In the genomic region with DNA sequence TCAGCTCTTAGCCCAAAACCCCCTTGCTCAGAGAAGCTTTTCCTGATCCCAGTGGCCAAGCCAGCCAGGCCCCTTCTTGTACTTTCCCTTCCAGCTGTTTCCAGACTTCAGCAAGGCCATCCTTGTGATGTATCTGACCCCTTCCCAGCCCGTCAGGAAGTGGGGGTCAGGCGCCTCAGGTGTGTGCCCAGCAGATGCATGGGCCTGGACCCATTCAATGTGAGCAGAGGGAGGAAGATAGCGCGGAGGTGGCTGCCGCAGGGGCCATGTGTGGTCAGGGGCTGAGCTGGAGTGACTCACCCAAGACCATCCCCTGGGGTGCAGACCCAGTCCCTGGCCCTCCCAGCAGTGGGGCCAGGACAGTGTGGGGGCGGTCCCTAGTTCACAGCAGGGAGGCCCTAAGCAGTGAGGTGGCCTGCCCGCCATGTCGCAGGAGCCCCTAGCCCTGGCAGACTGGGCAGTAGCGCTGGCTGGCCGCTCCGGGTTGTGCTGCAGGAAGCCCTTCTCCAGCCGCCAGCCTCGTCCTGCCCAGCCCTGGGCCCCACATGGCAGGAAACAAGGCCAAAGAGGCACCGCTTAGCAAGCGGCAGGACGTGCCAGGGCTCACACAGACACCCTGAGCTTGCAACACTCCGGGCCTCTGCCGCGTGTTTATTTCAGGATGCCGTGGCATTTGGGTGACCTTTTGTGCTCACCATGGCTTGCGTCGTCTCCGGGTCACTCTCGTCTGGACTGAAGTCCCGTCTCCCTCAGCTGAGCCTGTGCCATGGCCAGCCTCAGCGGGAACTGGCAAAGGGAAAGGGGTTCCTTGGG, we compare ENCODE assay signal across 1 cellular context.
TF ChIP-seq lines count a peak whose summit lies in the region.

No MANE protein-coding gene starts in this region.

TF ChIP-seq in HepG2, 621 proteins besides CTCF, POLR2A, EP300 and RAD21 (continued from another document and continues in another):
- TF ChIP-seq, protein P1, sequence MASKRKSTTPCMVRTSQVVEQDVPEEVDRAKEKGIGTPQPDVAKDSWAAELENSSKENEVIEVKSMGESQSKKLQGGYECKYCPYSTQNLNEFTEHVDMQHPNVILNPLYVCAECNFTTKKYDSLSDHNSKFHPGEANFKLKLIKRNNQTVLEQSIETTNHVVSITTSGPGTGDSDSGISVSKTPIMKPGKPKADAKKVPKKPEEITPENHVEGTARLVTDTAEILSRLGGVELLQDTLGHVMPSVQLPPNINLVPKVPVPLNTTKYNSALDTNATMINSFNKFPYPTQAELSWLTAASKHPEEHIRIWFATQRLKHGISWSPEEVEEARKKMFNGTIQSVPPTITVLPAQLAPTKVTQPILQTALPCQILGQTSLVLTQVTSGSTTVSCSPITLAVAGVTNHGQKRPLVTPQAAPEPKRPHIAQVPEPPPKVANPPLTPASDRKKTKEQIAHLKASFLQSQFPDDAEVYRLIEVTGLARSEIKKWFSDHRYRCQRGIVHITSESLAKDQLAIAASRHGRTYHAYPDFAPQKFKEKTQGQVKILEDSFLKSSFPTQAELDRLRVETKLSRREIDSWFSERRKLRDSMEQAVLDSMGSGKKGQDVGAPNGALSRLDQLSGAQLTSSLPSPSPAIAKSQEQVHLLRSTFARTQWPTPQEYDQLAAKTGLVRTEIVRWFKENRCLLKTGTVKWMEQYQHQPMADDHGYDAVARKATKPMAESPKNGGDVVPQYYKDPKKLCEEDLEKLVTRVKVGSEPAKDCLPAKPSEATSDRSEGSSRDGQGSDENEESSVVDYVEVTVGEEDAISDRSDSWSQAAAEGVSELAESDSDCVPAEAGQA (IDR thresholded peaks at IDR 0.05; ENCODE audit: low read depth) = peak; percentile 74
- TF ChIP-seq, protein P1 (CRISPR knock-in tag; IDR thresholded peaks at IDR 0.05; ENCODE audit: borderline replicate concordance) = no peak
- TF ChIP-seq POLR2AphosphoS5 (IDR thresholded peaks at IDR 0.05; ENCODE audit: low read depth, low read length) (peak; percentile 63), ZNF747 (CRISPR knock-in tag; IDR thresholded peaks at IDR 0.05; ENCODE audit: borderline replicate concordance) (peak; percentile 87), MAFF (IDR thresholded peaks at IDR 0.05; ENCODE audit: low read depth, low read length) (no peak), ZNF772 (CRISPR knock-in tag; IDR thresholded peaks at IDR 0.05) (peak; percentile 93), ZFP41 (CRISPR knock-in tag; IDR thresholded peaks at IDR 0.05; ENCODE audit: borderline replicate concordance) (peak; percentile 92; the same call in 1 of the 2 replicates), NR3C1 (CRISPR knock-in tag; IDR thresholded peaks at IDR 0.05) (no peak), TEAD2 (CRISPR knock-in tag; IDR thresholded peaks at IDR 0.05) (no peak), PHF20 (CRISPR knock-in tag; IDR thresholded peaks at IDR 0.05) (0 out of 2 replicates have a peak, but pooled peaks have one; percentile 56), KDM3A (CRISPR knock-in tag; IDR thresholded peaks at IDR 0.05; ENCODE audit: low read depth) (0 out of 2 replicates have a peak, but pooled peaks have one; percentile 61), TSC22D2 (CRISPR knock-in tag; IDR thresholded peaks at IDR 0.05; ENCODE audit: borderline replicate concordance) (0 out of 2 replicates have a peak, but pooled peaks have one; percentile 87), POLR2AphosphoS2 (IDR thresholded peaks at IDR 0.05; ENCODE audit: low read depth, low read length) (no peak), ZNF644 (CRISPR knock-in tag; IDR thresholded peaks at IDR 0.05; ENCODE audit: low read depth) (no peak), STAG1 (CRISPR knock-in tag; IDR thresholded peaks at IDR 0.05) (no peak), ZNF781 (CRISPR knock-in tag; IDR thresholded peaks at IDR 0.05; ENCODE audit: borderline replicate concordance, not compliant biosample characterization) (no peak), CENPX (CRISPR knock-in tag; IDR thresholded peaks at IDR 0.05) (no peak), HNF4G (IDR thresholded peaks at IDR 0.05; ENCODE audit: borderline replicate concordance, low read depth, low read length) (peak; percentile 54; the same call in 1 of the 2 replicates), HNF4G (CRISPR knock-in tag; IDR thresholded peaks at IDR 0.05; ENCODE audit: borderline replicate concordance, low read depth) (peak; percentile 84; the same call in 1 of the 2 replicates), TAF1 (CRISPR knock-in tag; IDR thresholded peaks at IDR 0.05) (peak; percentile 38; the same call in 1 of the 2 replicates), ZNF569 (CRISPR knock-in tag; IDR thresholded peaks at IDR 0.05; ENCODE audit: borderline replicate concordance) (peak; percentile 50; the same call in 1 of the 2 replicates)
- TF ChIP-seq, protein P2, sequence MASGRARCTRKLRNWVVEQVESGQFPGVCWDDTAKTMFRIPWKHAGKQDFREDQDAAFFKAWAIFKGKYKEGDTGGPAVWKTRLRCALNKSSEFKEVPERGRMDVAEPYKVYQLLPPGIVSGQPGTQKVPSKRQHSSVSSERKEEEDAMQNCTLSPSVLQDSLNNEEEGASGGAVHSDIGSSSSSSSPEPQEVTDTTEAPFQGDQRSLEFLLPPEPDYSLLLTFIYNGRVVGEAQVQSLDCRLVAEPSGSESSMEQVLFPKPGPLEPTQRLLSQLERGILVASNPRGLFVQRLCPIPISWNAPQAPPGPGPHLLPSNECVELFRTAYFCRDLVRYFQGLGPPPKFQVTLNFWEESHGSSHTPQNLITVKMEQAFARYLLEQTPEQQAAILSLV (CRISPR knock-in tag; IDR thresholded peaks at IDR 0.05; ENCODE audit: borderline replicate concordance) = peak; percentile 87
- TF ChIP-seq, protein P3, sequence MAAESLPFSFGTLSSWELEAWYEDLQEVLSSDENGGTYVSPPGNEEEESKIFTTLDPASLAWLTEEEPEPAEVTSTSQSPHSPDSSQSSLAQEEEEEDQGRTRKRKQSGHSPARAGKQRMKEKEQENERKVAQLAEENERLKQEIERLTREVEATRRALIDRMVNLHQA (CRISPR knock-in tag; IDR thresholded peaks at IDR 0.05) = no peak
- TF ChIP-seq, protein P4, sequence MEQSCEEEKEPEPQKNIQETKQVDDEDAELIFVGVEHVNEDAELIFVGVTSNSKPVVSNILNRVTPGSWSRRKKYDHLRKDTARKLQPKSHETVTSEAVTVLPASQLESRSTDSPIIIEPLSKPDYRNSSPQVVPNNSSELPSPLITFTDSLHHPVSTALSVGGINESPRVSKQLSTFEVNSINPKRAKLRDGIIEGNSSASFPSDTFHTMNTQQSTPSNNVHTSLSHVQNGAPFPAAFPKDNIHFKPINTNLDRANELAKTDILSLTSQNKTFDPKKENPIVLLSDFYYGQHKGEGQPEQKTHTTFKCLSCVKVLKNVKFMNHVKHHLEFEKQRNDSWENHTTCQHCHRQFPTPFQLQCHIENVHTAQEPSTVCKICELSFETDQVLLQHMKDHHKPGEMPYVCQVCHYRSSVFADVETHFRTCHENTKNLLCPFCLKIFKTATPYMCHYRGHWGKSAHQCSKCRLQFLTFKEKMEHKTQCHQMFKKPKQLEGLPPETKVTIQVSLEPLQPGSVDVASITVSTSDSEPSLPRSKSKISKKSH (CRISPR knock-in tag; IDR thresholded peaks at IDR 0.05; ENCODE audit: borderline replicate concordance) = peak; percentile 85; the same call in 1 of the 2 replicates
- TF ChIP-seq, protein P5, sequence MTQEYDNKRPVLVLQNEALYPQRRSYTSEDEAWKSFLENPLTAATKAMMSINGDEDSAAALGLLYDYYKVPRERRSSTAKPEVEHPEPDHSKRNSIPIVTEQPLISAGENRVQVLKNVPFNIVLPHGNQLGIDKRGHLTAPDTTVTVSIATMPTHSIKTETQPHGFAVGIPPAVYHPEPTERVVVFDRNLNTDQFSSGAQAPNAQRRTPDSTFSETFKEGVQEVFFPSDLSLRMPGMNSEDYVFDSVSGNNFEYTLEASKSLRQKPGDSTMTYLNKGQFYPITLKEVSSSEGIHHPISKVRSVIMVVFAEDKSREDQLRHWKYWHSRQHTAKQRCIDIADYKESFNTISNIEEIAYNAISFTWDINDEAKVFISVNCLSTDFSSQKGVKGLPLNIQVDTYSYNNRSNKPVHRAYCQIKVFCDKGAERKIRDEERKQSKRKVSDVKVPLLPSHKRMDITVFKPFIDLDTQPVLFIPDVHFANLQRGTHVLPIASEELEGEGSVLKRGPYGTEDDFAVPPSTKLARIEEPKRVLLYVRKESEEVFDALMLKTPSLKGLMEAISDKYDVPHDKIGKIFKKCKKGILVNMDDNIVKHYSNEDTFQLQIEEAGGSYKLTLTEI (CRISPR knock-in tag; conservative IDR thresholded peaks at IDR 0.05) = no peak
- TF ChIP-seq, protein P6, sequence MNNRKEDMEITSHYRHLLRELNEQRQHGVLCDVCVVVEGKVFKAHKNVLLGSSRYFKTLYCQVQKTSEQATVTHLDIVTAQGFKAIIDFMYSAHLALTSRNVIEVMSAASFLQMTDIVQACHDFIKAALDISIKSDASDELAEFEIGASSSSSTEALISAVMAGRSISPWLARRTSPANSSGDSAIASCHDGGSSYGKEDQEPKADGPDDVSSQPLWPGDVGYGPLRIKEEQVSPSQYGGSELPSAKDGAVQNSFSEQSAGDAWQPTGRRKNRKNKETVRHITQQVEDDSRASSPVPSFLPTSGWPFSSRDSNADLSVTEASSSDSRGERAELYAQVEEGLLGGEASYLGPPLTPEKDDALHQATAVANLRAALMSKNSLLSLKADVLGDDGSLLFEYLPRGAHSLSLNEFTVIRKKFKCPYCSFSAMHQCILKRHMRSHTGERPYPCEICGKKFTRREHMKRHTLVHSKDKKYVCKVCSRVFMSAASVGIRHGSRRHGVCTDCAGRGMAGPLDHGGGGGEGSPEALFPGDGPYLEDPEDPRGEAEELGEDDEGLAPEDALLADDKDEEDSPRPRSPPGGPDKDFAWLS (CRISPR knock-in tag; IDR thresholded peaks at IDR 0.05; ENCODE audit: borderline replicate concordance) = no peak
- TF ChIP-seq, protein P7, sequence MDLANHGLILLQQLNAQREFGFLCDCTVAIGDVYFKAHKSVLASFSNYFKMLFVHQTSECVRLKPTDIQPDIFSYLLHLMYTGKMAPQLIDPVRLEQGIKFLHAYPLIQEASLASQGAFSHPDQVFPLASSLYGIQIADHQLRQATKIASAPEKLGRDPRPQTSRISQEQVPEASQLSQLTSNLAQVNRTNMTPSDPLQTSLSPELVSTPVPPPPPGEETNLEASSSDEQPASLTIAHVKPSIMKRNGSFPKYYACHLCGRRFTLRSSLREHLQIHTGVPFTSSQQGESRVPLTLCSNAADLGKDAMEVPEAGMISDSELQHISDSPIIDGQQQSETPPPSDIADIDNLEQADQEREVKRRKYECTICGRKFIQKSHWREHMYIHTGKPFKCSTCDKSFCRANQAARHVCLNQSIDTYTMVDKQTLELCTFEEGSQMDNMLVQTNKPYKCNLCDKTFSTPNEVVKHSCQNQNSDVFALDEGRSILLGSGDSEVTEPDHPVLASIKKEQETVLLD (CRISPR knock-in tag; IDR thresholded peaks at IDR 0.05; ENCODE audit: low read depth) = peak; percentile 77
- TF ChIP-seq, protein P8, sequence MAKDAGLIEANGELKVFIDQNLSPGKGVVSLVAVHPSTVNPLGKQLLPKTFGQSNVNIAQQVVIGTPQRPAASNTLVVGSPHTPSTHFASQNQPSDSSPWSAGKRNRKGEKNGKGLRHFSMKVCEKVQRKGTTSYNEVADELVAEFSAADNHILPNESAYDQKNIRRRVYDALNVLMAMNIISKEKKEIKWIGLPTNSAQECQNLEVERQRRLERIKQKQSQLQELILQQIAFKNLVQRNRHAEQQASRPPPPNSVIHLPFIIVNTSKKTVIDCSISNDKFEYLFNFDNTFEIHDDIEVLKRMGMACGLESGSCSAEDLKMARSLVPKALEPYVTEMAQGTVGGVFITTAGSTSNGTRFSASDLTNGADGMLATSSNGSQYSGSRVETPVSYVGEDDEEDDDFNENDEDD (CRISPR knock-in tag; IDR thresholded peaks at IDR 0.05; ENCODE audit: borderline replicate concordance) = peak; percentile 94
- TF ChIP-seq, protein P9, sequence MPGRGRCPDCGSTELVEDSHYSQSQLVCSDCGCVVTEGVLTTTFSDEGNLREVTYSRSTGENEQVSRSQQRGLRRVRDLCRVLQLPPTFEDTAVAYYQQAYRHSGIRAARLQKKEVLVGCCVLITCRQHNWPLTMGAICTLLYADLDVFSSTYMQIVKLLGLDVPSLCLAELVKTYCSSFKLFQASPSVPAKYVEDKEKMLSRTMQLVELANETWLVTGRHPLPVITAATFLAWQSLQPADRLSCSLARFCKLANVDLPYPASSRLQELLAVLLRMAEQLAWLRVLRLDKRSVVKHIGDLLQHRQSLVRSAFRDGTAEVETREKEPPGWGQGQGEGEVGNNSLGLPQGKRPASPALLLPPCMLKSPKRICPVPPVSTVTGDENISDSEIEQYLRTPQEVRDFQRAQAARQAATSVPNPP (CRISPR knock-in tag; IDR thresholded peaks at IDR 0.05) = no peak
- TF ChIP-seq, protein P10, sequence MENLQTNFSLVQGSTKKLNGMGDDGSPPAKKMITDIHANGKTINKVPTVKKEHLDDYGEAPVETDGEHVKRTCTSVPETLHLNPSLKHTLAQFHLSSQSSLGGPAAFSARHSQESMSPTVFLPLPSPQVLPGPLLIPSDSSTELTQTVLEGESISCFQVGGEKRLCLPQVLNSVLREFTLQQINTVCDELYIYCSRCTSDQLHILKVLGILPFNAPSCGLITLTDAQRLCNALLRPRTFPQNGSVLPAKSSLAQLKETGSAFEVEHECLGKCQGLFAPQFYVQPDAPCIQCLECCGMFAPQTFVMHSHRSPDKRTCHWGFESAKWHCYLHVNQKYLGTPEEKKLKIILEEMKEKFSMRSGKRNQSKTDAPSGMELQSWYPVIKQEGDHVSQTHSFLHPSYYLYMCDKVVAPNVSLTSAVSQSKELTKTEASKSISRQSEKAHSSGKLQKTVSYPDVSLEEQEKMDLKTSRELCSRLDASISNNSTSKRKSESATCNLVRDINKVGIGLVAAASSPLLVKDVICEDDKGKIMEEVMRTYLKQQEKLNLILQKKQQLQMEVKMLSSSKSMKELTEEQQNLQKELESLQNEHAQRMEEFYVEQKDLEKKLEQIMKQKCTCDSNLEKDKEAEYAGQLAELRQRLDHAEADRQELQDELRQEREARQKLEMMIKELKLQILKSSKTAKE (CRISPR knock-in tag; IDR thresholded peaks at IDR 0.05; ENCODE audit: borderline replicate concordance) = peak; percentile 99
- TF ChIP-seq, protein P11, sequence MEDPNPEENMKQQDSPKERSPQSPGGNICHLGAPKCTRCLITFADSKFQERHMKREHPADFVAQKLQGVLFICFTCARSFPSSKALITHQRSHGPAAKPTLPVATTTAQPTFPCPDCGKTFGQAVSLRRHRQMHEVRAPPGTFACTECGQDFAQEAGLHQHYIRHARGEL (CRISPR knock-in tag; IDR thresholded peaks at IDR 0.05) = no peak
